Comparison of ENCODE assay signal across 10 cellular contexts in the genomic region with DNA sequence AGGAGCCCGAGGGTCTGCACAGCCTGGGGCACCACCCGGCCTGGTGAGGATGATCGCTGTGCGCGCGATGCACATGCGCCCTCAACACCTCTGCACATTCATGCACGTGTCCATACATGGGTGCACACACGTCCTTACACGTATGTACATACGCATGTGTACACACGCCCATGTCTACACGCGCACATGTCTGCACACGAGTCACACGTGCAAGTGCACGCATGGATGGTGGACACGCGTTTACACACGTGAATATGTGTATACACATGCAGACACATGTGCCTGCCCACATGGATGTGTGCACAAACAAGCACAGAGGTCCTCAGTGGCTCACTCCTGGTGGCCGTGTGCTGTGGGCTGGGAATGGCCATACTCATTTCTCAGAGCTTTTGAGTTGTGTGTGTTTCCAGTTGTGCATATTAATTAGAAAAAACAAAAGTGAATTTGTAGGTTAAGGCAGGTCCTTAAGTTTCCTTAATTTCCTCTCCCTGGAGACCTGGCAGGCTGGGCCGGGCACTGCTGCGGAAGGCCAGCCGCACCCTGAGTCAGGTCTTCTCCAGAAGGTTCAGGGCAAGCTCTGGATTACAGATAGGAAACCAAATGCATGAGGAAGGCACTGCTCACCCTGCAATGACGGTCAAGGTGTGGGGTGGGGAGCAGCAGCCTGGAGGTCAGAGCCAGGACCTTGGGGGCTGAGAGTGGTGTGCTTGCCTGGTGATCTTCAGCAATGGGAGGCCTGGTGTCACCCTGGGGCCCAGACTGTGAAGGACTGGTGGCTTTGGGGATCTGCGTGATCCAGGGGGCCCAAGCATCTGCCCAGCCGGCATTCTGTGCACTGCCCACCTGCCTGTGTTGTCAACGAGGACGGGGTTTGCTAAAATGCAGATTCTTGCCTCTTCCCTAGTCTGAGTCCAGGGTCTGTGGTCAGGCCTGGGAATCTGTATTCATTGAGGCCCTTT. TPM values are rescaled to one million over a fixed set of nuclear protein-coding genes. Genes with fewer than 3 reads are reported as not detected.
DNase-seq lines count a peak whose midpoint lies in the region; ATAC-seq, FAIRE-seq and TF ChIP-seq lines count a peak whose summit lies in the region.
"Had no signal": no experiment of that assay in that cellular context is flagged by ENCODE, and none has a peak within 500 bp of the region (broad histone marks: within the 10 kb centered on the region; RNA-seq: fewer than 3 reads in every experiment).

No MANE protein-coding gene starts in this region.

- ATAC-seq in GM21723 (IDR thresholded peaks at IDR 0.05; ENCODE audit: unreplicated experiment), result no peak

- H3K9ac ChIP-seq in kidney (ENCODE audit: low read length in 2 of 2), result no peak overlapping the region

- H3K4me1 ChIP-seq in kidney (ENCODE audit: control insufficient read depth in 1 of 2, insufficient read depth in 1 of 2, low read depth in 1 of 2, low read length in 2 of 2), result peaks cover 6 to 7% of the 10 kb centered on the region in 2 donors

- no peak for FAIRE-seq in kidney (lab: Jason Lieb, UNC)

- H3K27ac ChIP-seq in kidney (ENCODE audit: low read depth in 2 of 2, low read length in 2 of 2), result no peak overlapping the region
- H3K27ac ChIP-seq: esophagus muscularis mucosa, PC-9 had no signal

- H3K9me3 ChIP-seq in kidney (ENCODE audit: control insufficient read depth in 1 of 2, low read length in 2 of 2), result no peaks in the 10 kb centered on the region

- intact Hi-C loops in kidney (cut with DNase I), result no loop called here

- H3K36me3 ChIP-seq in kidney (ENCODE audit: control insufficient read depth in 1 of 2, insufficient read depth in 2 of 2, low read length in 2 of 2), result no peaks in the 10 kb centered on the region

- no peak for TF ChIP-seq CTCF in kidney (IDR thresholded peaks at IDR 0.05; ENCODE audit: borderline replicate concordance, extremely low read depth, insufficient read depth)

- peak; percentile 37 for DNase-seq in NAMALWA (ENCODE audit: low spot score)
- DNase-seq in activated T-cell treated with anti-CD3 and anti-CD28 coated beads, Interleukin-2, amount 50 U/mL, for 48 hours, result peak; percentile 63 to 72
- peak; percentile 86 for DNase-seq in kidney
- DNase-seq in stimulated activated CD8-positive, alpha-beta memory T cell treated with anti-CD3 and anti-CD28 coated beads, Interleukin-4, amount 100 ng/mL, for 48 hours, result peak; percentile 62
- DNase-seq in DMS153 treated with DMSO at 0.1 percent for 48 hours (lab: John Stamatoyannopoulos, UW; ENCODE audit: unreplicated experiment), result no peak
- DNase-seq in NCI-H2171 treated with DMSO at 0.1 percent for 48 hours (lab: John Stamatoyannopoulos, UW), result no peak
- no peak for DNase-seq in NCI-H1092 (lab: John Stamatoyannopoulos, UW)

- no peak overlapping the region for H3K4me3 ChIP-seq in kidney (ENCODE audit: low read length in 2 of 2)
- H3K4me3 ChIP-seq: esophagus muscularis mucosa, PC-9 had no signal

RNA-seq across cellular contexts. Expression of gene RNU6ATAC, which starts 1.3 kb away (rescaled TPM):
- 232 TPM for total RNA-seq in kidney
- not detected for polyA plus RNA-seq in kidney (ENCODE audit: insufficient read depth, low read depth, low replicate concordance)

RNA-seq across cellular contexts. Expression of gene WDR5, which starts 29.8 kb away (rescaled TPM):
- total RNA-seq in kidney, result 25.4 TPM
- 18.8 TPM for polyA plus RNA-seq in kidney (ENCODE audit: insufficient read depth, low read depth, low replicate concordance)

Comparison
In these comparisons a context has a peak if more than half of its experiments do, and no peak if none do; other contexts are left out.
1. DNase-seq: peak in NAMALWA (single experiment), activated T-cell treated with anti-CD3 and anti-CD28 coated beads, Interleukin-2, amount 50 U/mL, for 48 hours (2 of 2), kidney (single experiment) and stimulated activated CD8-positive, alpha-beta memory T cell treated with anti-CD3 and anti-CD28 coated beads, Interleukin-4, amount 100 ng/mL, for 48 hours (single experiment); none in DMS153 treated with DMSO at 0.1 percent for 48 hours (single experiment), NCI-H2171 treated with DMSO at 0.1 percent for 48 hours (single experiment) and NCI-H1092 (single experiment).